ENCODE assay signal across 1 cellular context in the genomic region with DNA sequence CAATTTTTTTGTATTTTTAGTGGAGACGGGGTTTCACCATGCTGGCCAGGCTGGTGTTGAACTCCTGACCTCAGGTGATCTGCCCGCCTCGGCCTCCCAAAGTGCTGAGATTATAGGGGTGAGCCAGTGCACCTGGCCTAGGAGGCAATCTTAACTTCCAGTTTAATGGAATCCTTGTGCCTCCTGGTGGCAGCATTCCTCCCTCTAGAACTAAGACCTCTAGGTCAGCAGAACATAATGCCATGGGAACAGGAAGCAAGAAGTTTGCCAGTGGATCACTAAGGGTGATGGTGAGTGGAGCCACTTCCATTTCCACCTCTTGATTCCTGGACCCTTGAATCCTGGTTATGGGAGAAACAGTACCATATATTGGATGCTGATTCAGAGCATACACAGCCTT.
TF ChIP-seq lines count a peak whose summit lies in the region.

No MANE protein-coding gene starts in this region.

TF ChIP-seq in SK-N-SH, 30 proteins besides CTCF, POLR2A, EP300 and RAD21:
- TF ChIP-seq SMC3 (IDR thresholded peaks at IDR 0.05; ENCODE audit: low read depth, low read length), result 0 out of 2 replicates have a peak, but pooled peaks have one; percentile 18
